24 cellular contexts compared by ENCODE assay signal in the genomic region with DNA sequence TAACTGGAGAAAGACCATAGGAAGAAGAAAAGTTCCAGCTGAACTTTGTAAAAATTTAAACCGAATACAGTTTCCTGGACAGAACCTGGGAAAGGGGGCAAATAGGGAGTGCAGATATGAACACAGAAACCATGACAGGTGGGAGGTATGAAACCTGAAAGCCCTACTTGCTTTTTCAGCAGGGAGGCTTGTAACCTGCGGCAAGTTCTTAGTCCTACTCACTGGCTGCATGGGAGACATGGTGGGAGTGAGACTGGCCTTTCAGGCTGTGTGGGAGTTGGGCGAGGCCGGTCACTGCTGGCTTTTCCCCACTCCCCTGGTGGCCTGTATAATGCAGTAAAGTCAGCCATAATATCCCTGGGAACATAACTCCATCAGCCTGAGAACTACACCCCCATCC. TPM values are rescaled to one million over a fixed set of nuclear protein-coding genes. Genes with fewer than 3 reads are reported as not detected.
"Had no signal": no experiment of that assay in that cellular context is flagged by ENCODE, and none has a peak within 500 bp of the region (broad histone marks: within the 10 kb centered on the region; RNA-seq: fewer than 3 reads in every experiment).

No MANE protein-coding gene starts in this region.

- H3K4me3 ChIP-seq: colonic mucosa, esophagus squamous epithelium, hepatocyte, pancreas, smooth muscle cell, tibial artery, upper lobe of left lung, uterus had no signal

- FAIRE-seq: kidney, pancreas had no signal

- H3K36me3 Mint-ChIP-seq: naive thymus-derived CD4-positive, alpha-beta T cell had no signal

- H3K79me2 ChIP-seq: hepatocyte had no signal

- H3K27me3 Mint-ChIP-seq: progenitor cell of endocrine pancreas had no signal

- H3K9me3 ChIP-seq: colonic mucosa, esophagus squamous epithelium, pancreas, upper lobe of left lung, uterus had no signal

- ATAC-seq: left cardiac atrium; naive thymus-derived CD4-positive, alpha-beta T cell; pancreas; right cardiac atrium had no signal

- H3K27me3 ChIP-seq: colonic mucosa, esophagus squamous epithelium, hepatocyte, pancreas, upper lobe of left lung, uterus had no signal

- H3K36me3 ChIP-seq: colonic mucosa, esophagus squamous epithelium, pancreas, tibial artery, uterus had no signal

- DNase-seq: colonic mucosa; dermis blood vessel endothelial cell; esophagus squamous epithelium; foreskin fibroblast; head of caudate nucleus; kidney; left cardiac atrium; mesendoderm; naive thymus-derived CD4-positive, alpha-beta T cell; nucleus accumbens; pancreas; right cardiac atrium; stimulated activated CD4-positive, alpha-beta T cell treated with anti-CD3 and anti-CD28 coated beads, Interleukin-2, amount 100 ng/mL, for 48 hours; stimulated activated naive CD4-positive, alpha-beta T cell treated with Interleukin-2 at 50 U/mL for 16 hours; tibial artery; upper lobe of left lung; uterus had no signal

- H2AFZ ChIP-seq: hepatocyte had no signal

- H3K27ac Mint-ChIP-seq: naive thymus-derived CD4-positive, alpha-beta T cell; progenitor cell of endocrine pancreas had no signal

- H3K27ac ChIP-seq: colonic mucosa, esophagus squamous epithelium, hepatocyte, pancreas, tibial artery, upper lobe of left lung, uterus had no signal

- H3K4me2 ChIP-seq: hepatocyte, smooth muscle cell had no signal

- H3K4me1 ChIP-seq: colonic mucosa, esophagus squamous epithelium, pancreas, tibial artery, upper lobe of left lung, uterus had no signal

RNA-seq across cellular contexts. Expression of gene ROS1, which starts 54.2 kb away (rescaled TPM):
- total RNA-seq: epithelial cell of proximal tubule; esophagus squamous epithelium; left cardiac atrium; liver; lung microvascular endothelial cell; naive thymus-derived CD4-positive, alpha-beta T cell had no signal
- polyA plus RNA-seq: naive thymus-derived CD4-positive, alpha-beta T cell; neural cell had no signal
